9 cellular contexts compared by ENCODE assay signal in genomic region chr4:48109413-48110263, GRCh38. TPM values are rescaled to one million over a fixed set of nuclear protein-coding genes. Genes with fewer than 3 reads are reported as not detected.
DNase-seq lines count a peak whose midpoint lies in the region; ATAC-seq and TF ChIP-seq lines count a peak whose summit lies in the region.
"Had no signal": no experiment of that assay in that cellular context is flagged by ENCODE, and none has a peak within 500 bp of the region (broad histone marks: within the 10 kb centered on the region; RNA-seq: fewer than 3 reads in every experiment).

No MANE protein-coding gene starts in this region.

- 37% methylated on average over 5 of the region's 5 CpGs for WGBS in mammary epithelial cell (ENCODE audit: low coverage, missing lambda C conversion rate)

- H3K9me3 ChIP-seq in mammary epithelial cell (replicated peaks; ENCODE audit: insufficient read depth, low read length) (no peaks in the 10 kb centered on the region), mucosa of descending colon (no peaks in the 10 kb centered on the region)

- no peaks in the 10 kb centered on the region for H3K27me3 ChIP-seq in mammary epithelial cell (ENCODE audit: insufficient read depth, low read length)

- H3K4me3 ChIP-seq in AG10803 (ENCODE audit: low read length) (no peak overlapping the region), GM12865 (ENCODE audit: low read depth, low read length) (no peak overlapping the region), mammary epithelial cell (replicated peaks in 1 of 3; ENCODE audit: insufficient read depth in 1 of 3, low read depth in 2 of 3, low read length in 3 of 3) (no peak overlapping the region), mucosa of descending colon (no peak overlapping the region)
- H3K4me3 ChIP-seq: SK-N-MC had no signal

- intact Hi-C loops in mammary epithelial cell (cut with micrococcal nuclease): loop anchor here (1.0 kb wide), 1 partner anchor 106 kb away; no protein-coding TSS in a partner anchor
- intact Hi-C loops in mucosa of descending colon (cut with DNase I, micrococcal nuclease): no loop called here

- DNase-seq in AG10803 (ENCODE audit: low read depth): peak; percentile 31
- peak; percentile 71 for DNase-seq in GM12865 (ENCODE audit: low read depth)
- DNase-seq in NCI-H524 (lab: John Stamatoyannopoulos, UW): peak; percentile 18 to 67
- DNase-seq in mammary epithelial cell: peak; percentile 54
- peak in 1 of 3 donors; percentile 71 for DNase-seq in mucosa of descending colon
- no peak for DNase-seq in effector CD8-positive, alpha-beta T cell (lab: John Stamatoyannopoulos, UW)

- peak; percentile 54 for TF ChIP-seq CTCF in AG10803 (conservative IDR thresholded peaks at IDR 0.05; ENCODE audit: low read length)
- peak; percentile 61 for TF ChIP-seq CTCF in GM12865 (IDR thresholded peaks at IDR 0.05; ENCODE audit: insufficient read depth, low read depth, low read length, missing control alignments)
- TF ChIP-seq CTCF in mammary epithelial cell (conservative IDR thresholded peaks at IDR 0.05 in 1 of 2, IDR thresholded peaks at IDR 0.05 in 1 of 2; ENCODE audit: extremely low read depth in 1 of 2, insufficient read depth in 1 of 2, low read depth in 1 of 2, low read length in 2 of 2): peak; percentile 66 to 82
- peak; percentile 30 for TF ChIP-seq CTCF in mucosa of descending colon (IDR thresholded peaks at IDR 0.05)

- BruUV-seq in mammary epithelial cell (replicated peaks; lab: Mats Ljungman, UMichigan): no TSS peak

- H3K27ac ChIP-seq in mammary epithelial cell (ENCODE audit: insufficient read depth, low read depth, low read length): no peak overlapping the region
- H3K27ac ChIP-seq: SK-N-MC had no signal

- no peak overlapping the region for H3K4me2 ChIP-seq in mammary epithelial cell (ENCODE audit: insufficient read depth, low read depth, low read length)

- H4K20me1 ChIP-seq in mammary epithelial cell (ENCODE audit: insufficient read depth, low read length): no peaks in the 10 kb centered on the region

- H3K79me2 ChIP-seq in mammary epithelial cell (ENCODE audit: insufficient read depth, low read length): no peaks in the 10 kb centered on the region

- H3K4me1 ChIP-seq in mammary epithelial cell (ENCODE audit: insufficient read depth, low read length) (peaks cover 11% of the 10 kb centered on the region), mucosa of descending colon (ENCODE audit: low read depth) (no peaks in the 10 kb centered on the region)

- H3K36me3 ChIP-seq in mammary epithelial cell (ENCODE audit: insufficient read depth, low read length) (no peaks in the 10 kb centered on the region), mucosa of descending colon (ENCODE audit: low read depth) (no peaks in the 10 kb centered on the region)

- dilution Hi-C loops in mammary epithelial cell (cut with HindIII; ENCODE audit: low sequenced_read_pairs): no loop called here

- in situ Hi-C loops in mammary epithelial cell (cut with MboI; ENCODE audit: low sequenced_read_pairs in 2 of 2): loop anchor here in 1 of 2 donors (25.0 kb wide), 1 partner anchor 97 kb away; the partner anchor contains the start of genes CNGA1 and NIPAL1

- no peak overlapping the region for H2AFZ ChIP-seq in mammary epithelial cell (ENCODE audit: low read depth, low read length)

- ATAC-seq in HG02938 (IDR thresholded peaks at IDR 0.05; ENCODE audit: unreplicated experiment) (peak; percentile 83), mucosa of descending colon (peak; percentile 64), HG02840 (IDR thresholded peaks at IDR 0.05; ENCODE audit: low FRiP score, unreplicated experiment) (no peak)

- no peak overlapping the region for H3K9ac ChIP-seq in mammary epithelial cell (ENCODE audit: insufficient read depth, low read length)

- CTCF ChIA-PET in mammary epithelial cell (lab: Charles Lee; ENCODE audit: low non-redundant PET): interaction anchor here (0.5 to 0.8 kb wide), 3 partner anchors 9 to 246 kb away, joined by 3 to 5 read pairs (median 4); no protein-coding TSS in a partner anchor

RNA-seq across cellular contexts. Expression of gene TXK, which starts 24.4 kb away (rescaled TPM):
- total RNA-seq in mammary epithelial cell (under 1 TPM in 1 of 2 donors, not detected in 1; 0.17 TPM), mucosa of descending colon (1 to 10 TPM; 1.8 to 3.1 (median 2.4) TPM)
- polyA plus RNA-seq in mammary epithelial cell: not detected
- not detected for polyA minus RNA-seq in mammary epithelial cell
